8 cellular contexts compared by ENCODE assay signal in the genomic region with DNA sequence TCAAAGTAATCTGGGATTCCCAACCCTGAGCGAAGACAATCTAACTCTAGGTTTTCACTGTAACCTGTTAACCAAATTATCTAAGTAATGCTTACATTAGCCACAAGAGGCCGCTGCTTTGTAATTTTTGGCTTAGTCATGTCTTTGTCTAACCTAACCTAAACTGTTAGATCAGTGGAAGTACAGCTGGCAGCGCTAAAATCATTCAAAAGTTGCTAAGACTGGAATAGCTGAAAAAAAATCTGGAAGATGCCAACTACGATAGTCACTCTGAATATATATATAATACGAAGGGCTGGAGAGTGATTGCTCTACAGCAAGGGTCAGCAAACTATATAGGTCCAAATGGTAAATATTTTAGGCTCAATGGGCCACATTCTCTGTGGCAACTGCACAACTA.
A peak's percentile ranks its signal among the peaks of the same experiment; 100 is the strongest.
DNase-seq lines count a peak whose midpoint lies in the region; ATAC-seq and TF ChIP-seq lines count a peak whose summit lies in the region.

No MANE protein-coding gene starts in this region.

- H3K4me1 ChIP-seq in DND-41 (ENCODE audit: insufficient read depth, low read length) (no peaks in the 10 kb centered on the region), foreskin keratinocyte (no peaks in the 10 kb centered on the region), osteoblast (ENCODE audit: insufficient read depth, low read length) (no peaks in the 10 kb centered on the region)

- H3K4me3 ChIP-seq in DND-41 (ENCODE audit: low read depth in 1 of 2, low read length in 2 of 2) (no peak overlapping the region), osteoblast (ENCODE audit: insufficient read depth, low read length) (no peak overlapping the region)

- H3K27me3 Mint-ChIP-seq in activated T-cell treated with anti-CD3 and anti-CD28 coated beads, Interleukin-2, amount 50 U/mL, for 24 hours: no peaks in the 10 kb centered on the region

- no peak overlapping the region for H3K4me2 ChIP-seq in DND-41 (ENCODE audit: insufficient read depth, low read length)
- H3K4me2 ChIP-seq in osteoblast (ENCODE audit: insufficient read depth, low read length): no peak overlapping the region

- H3K27ac ChIP-seq in DND-41 (ENCODE audit: low read length): no peak overlapping the region
- no peak overlapping the region for H3K27ac ChIP-seq in foreskin keratinocyte
- H3K27ac ChIP-seq in osteoblast (ENCODE audit: low read depth, low read length): no peak overlapping the region

- H3K9me3 ChIP-seq in DND-41 (ENCODE audit: insufficient read depth, low read length, severe bottlenecking): no peaks in the 10 kb centered on the region
- H3K9me3 ChIP-seq in osteoblast (ENCODE audit: low read depth, low read length): no peaks in the 10 kb centered on the region

- H4K20me1 ChIP-seq in DND-41 (ENCODE audit: insufficient read depth, low read length) (no peaks in the 10 kb centered on the region), osteoblast (ENCODE audit: insufficient read depth, low read length) (no peaks in the 10 kb centered on the region)

- H2AFZ ChIP-seq in DND-41 (ENCODE audit: low read depth, low read length) (no peak overlapping the region), osteoblast (ENCODE audit: low read length) (no peak overlapping the region)

- DNase-seq in DND-41: peak; percentile 46
- peak; percentile 72 for DNase-seq in NCI-H748 (lab: John Stamatoyannopoulos, UW; ENCODE audit: unreplicated experiment)
- DNase-seq in activated T-cell treated with anti-CD3 and anti-CD28 coated beads, Interleukin-2, amount 50 U/mL, for 24 hours: no peak
- peak; percentile 17 to 54 for DNase-seq in foreskin keratinocyte
- DNase-seq in osteoblast (ENCODE audit: insufficient read length, low spot score, missing footprints): peak; percentile 89
- DNase-seq in effector CD8-positive, alpha-beta T cell (lab: John Stamatoyannopoulos, UW): no peak

- peak overlapping the region; percentile 41 for H3K27ac Mint-ChIP-seq in activated T-cell treated with anti-CD3 and anti-CD28 coated beads, Interleukin-2, amount 50 U/mL, for 24 hours

- H3K9me3 Mint-ChIP-seq in activated T-cell treated with anti-CD3 and anti-CD28 coated beads, Interleukin-2, amount 50 U/mL, for 24 hours: no peaks in the 10 kb centered on the region

- no peaks in the 10 kb centered on the region for H3K27me3 ChIP-seq in DND-41 (ENCODE audit: insufficient read depth, low read length, poor library complexity)
- peaks cover 7% of the 10 kb centered on the region for H3K27me3 ChIP-seq in foreskin keratinocyte
- H3K27me3 ChIP-seq in osteoblast (ENCODE audit: insufficient read depth, low read length): no peaks in the 10 kb centered on the region

- no peaks in the 10 kb centered on the region for H3K4me1 Mint-ChIP-seq in activated T-cell treated with anti-CD3 and anti-CD28 coated beads, Interleukin-2, amount 50 U/mL, for 24 hours (ENCODE audit: low read depth)

- H3K36me3 ChIP-seq in DND-41 (ENCODE audit: insufficient read depth, low read length): peaks cover 37% of the 10 kb centered on the region
- peaks cover 34% of the 10 kb centered on the region for H3K36me3 ChIP-seq in osteoblast (ENCODE audit: insufficient read depth, low read length)

- no peak overlapping the region for H3K4me3 Mint-ChIP-seq in activated T-cell treated with anti-CD3 and anti-CD28 coated beads, Interleukin-2, amount 50 U/mL, for 24 hours

- TF ChIP-seq CTCF in DND-41 (IDR thresholded peaks at IDR 0.05; ENCODE audit: borderline replicate concordance, extremely low read depth, low read length, poor library complexity, severe bottlenecking) (peak; percentile 78), foreskin keratinocyte (conservative IDR thresholded peaks at IDR 0.05) (peak; percentile 87), osteoblast (IDR thresholded peaks at IDR 0.05; ENCODE audit: extremely low read depth, low read depth, low read length) (peak; percentile 71)

- no peak overlapping the region for H3K9ac ChIP-seq in DND-41 (ENCODE audit: low read depth, low read length)

- H3K36me3 Mint-ChIP-seq in activated T-cell treated with anti-CD3 and anti-CD28 coated beads, Interleukin-2, amount 50 U/mL, for 24 hours (ENCODE audit: low read depth): peaks cover 49% of the 10 kb centered on the region

- no peaks in the 10 kb centered on the region for H3K79me2 ChIP-seq in DND-41 (ENCODE audit: insufficient read depth, low read length)
- H3K79me2 ChIP-seq in osteoblast (ENCODE audit: insufficient read depth, low read length): no peaks in the 10 kb centered on the region

- peak; percentile 88 for ATAC-seq in DND-41 (ENCODE audit: insufficient read depth, low read depth)
- ATAC-seq in GM19438 (IDR thresholded peaks at IDR 0.05; ENCODE audit: low read depth, unreplicated experiment): peak; percentile 80
- ATAC-seq in HG03378 (IDR thresholded peaks at IDR 0.05; ENCODE audit: unreplicated experiment): peak; percentile 92
- ATAC-seq in foreskin keratinocyte: peak; percentile 89

Comparison
In these comparisons a context has a peak if more than half of its experiments do, and no peak if none do; other contexts are left out.
1. DNase-seq: peak in DND-41 (single experiment), NCI-H748 (single experiment), foreskin keratinocyte (2 of 2) and osteoblast (single experiment); none in activated T-cell treated with anti-CD3 and anti-CD28 coated beads, Interleukin-2, amount 50 U/mL, for 24 hours (single experiment) and effector CD8-positive, alpha-beta T cell (single experiment).
2. Peak in every context shown above with its lines, with median percentiles within 50 percentile points of each other: ATAC-seq and CTCF ChIP-seq.